Comparison of ENCODE assay signal across 11 cellular contexts in genomic region chr1:41805771-41806471, GRCh38.
DNase-seq lines count a peak whose midpoint lies in the region; ATAC-seq and TF ChIP-seq lines count a peak whose summit lies in the region.
"Had no signal": no experiment of that assay in that cellular context is flagged by ENCODE, and none has a peak within 500 bp of the region (broad histone marks: within the 10 kb centered on the region; RNA-seq: fewer than 3 reads in every experiment).

No MANE protein-coding gene starts in this region.

- no peaks in the 10 kb centered on the region for H3K23me2 ChIP-seq in H9 (ENCODE audit: insufficient read length, low read depth, low read length, poor library complexity, severe bottlenecking)

- CTCF ChIA-PET in activated CD4-positive, alpha-beta T cell treated with anti-CD3 and anti-CD28 coated beads for 36 hours (lab: Charles Lee) = interaction anchor here (0.7 to 2.0 kb wide), 4 partner anchors 13 to 172 kb away, joined by 4 to 6 read pairs (median 4); no protein-coding TSS in a partner anchor

- H4K20me1 ChIP-seq in H9 (ENCODE audit: control insufficient read depth, insufficient read depth, insufficient read length) = no peaks in the 10 kb centered on the region

- H3K23ac ChIP-seq in H9 (ENCODE audit: insufficient read length, low read depth, low read length) = no peak overlapping the region

- H3K18ac ChIP-seq in H9 (ENCODE audit: insufficient read length, low read depth, low read length) = no peak overlapping the region

- H3K79me1 ChIP-seq in H9 (ENCODE audit: insufficient read depth, low read depth, low read length, poor library complexity, severe bottlenecking) = no peaks in the 10 kb centered on the region

- H3K9me3 ChIP-seq in H9 (ENCODE audit: control insufficient read depth, low read depth, low read length) = no peaks in the 10 kb centered on the region
- H3K9me3 ChIP-seq: upper lobe of right lung had no signal

- H3K27ac ChIP-seq in H9 (ENCODE audit: insufficient read length, low read depth, low read length) = no peak overlapping the region
- H3K27ac ChIP-seq: upper lobe of right lung had no signal

- no peak overlapping the region for H2BK5ac ChIP-seq in H9 (ENCODE audit: insufficient read length, low read length)

- no peaks in the 10 kb centered on the region for H3K4me1 ChIP-seq in H9 (ENCODE audit: insufficient read depth, low read length)

- H2BK12ac ChIP-seq in H9 (ENCODE audit: insufficient read length, low read depth, low read length) = no peak overlapping the region

- H2BK15ac ChIP-seq in H9 (ENCODE audit: low read depth, low read length) = no peak overlapping the region

- no peak overlapping the region for H4K5ac ChIP-seq in H9 (ENCODE audit: insufficient read length, low read depth, low read length)

- no peaks in the 10 kb centered on the region for H3K79me2 ChIP-seq in H9 (ENCODE audit: insufficient read depth, low read length)

- no peak overlapping the region for H3K56ac ChIP-seq in H9 (ENCODE audit: insufficient read length, low read depth, low read length)

- no peaks in the 10 kb centered on the region for H3K27me3 ChIP-seq in H9 (ENCODE audit: insufficient read depth, low read length)
- H3K27me3 ChIP-seq: upper lobe of right lung had no signal

- peaks cover 5% of the 10 kb centered on the region for H3K36me3 Mint-ChIP-seq in activated CD4-positive, alpha-beta T cell treated with anti-CD3 and anti-CD28 coated beads for 36 hours (ENCODE audit: low read depth)
- no peaks in the 10 kb centered on the region for H3K36me3 Mint-ChIP-seq in activated T-cell treated with anti-CD3 and anti-CD28 coated beads, Interleukin-2, amount 50 U/mL, for 24 hours (ENCODE audit: low read depth)
- H3K36me3 Mint-ChIP-seq in naive thymus-derived CD8-positive, alpha-beta T cell = no peaks in the 10 kb centered on the region
- no peaks in the 10 kb centered on the region for H3K36me3 Mint-ChIP-seq in H9 (ENCODE audit: insufficient read depth in 1 of 3, low read depth in 3 of 3)

- POLR2A ChIA-PET in activated CD4-positive, alpha-beta T cell treated with anti-CD3 and anti-CD28 coated beads for 36 hours (lab: Charles Lee) = no interaction called here
- POLR2A ChIA-PET in naive thymus-derived CD8-positive, alpha-beta T cell (lab: Charles Lee) = interaction anchor here (1.1 kb wide), 1 partner anchor 133 kb away, joined by 3 read pairs; no protein-coding TSS in a partner anchor

- peak; percentile 70 for ATAC-seq in activated CD4-positive, alpha-beta T cell treated with anti-CD3 and anti-CD28 coated beads for 36 hours
- peak; percentile 56 to 68 for ATAC-seq in naive thymus-derived CD8-positive, alpha-beta T cell
- ATAC-seq in stimulated activated naive CD8-positive, alpha-beta T cell treated with anti-CD3 and anti-CD28 coated beads, Interleukin-15, Interleukin-2, amounts not matched to agents 100 U/mL and 50 U/mL, for 24 hours = peak; percentile 77
- no peak for ATAC-seq in HG02623 (IDR thresholded peaks at IDR 0.05; ENCODE audit: unreplicated experiment)
- no peak for ATAC-seq in GM21381 (IDR thresholded peaks at IDR 0.05; ENCODE audit: unreplicated experiment)
- ATAC-seq: K562, upper lobe of right lung had no signal

- H3K27ac Mint-ChIP-seq in activated CD4-positive, alpha-beta T cell treated with anti-CD3 and anti-CD28 coated beads for 36 hours = peak overlapping the region; percentile 82
- H3K27ac Mint-ChIP-seq in activated T-cell treated with anti-CD3 and anti-CD28 coated beads, Interleukin-2, amount 50 U/mL, for 24 hours = peak overlapping the region; percentile 92
- H3K27ac Mint-ChIP-seq in naive thymus-derived CD8-positive, alpha-beta T cell = peak overlapping the region; percentile 73 to 94 (median 90)
- H3K27ac Mint-ChIP-seq in H9 = no peak overlapping the region

- H2AFZ ChIP-seq in H9 (ENCODE audit: low read length) = no peak overlapping the region

- no peak overlapping the region for H3K4ac ChIP-seq in H9 (ENCODE audit: low read depth, low read length)

- no peak overlapping the region for H2AK5ac ChIP-seq in H9 (ENCODE audit: insufficient read length, low read length)

- no peak overlapping the region for H4K91ac ChIP-seq in H9 (ENCODE audit: insufficient read length, low read depth, low read length)

- no CpG with 5 or more reads among the region's 8 CpGs for WGBS in H9 (ENCODE audit: extremely low coverage, insufficient read length, low lambda C conversion rate)

- H3K4me2 ChIP-seq in H9 (ENCODE audit: insufficient read depth, insufficient read length, low read length) = no peak overlapping the region

- TF ChIP-seq CTCF in H9 (conservative IDR thresholded peaks at IDR 0.05) = no peak

- intact Hi-C loops in activated CD4-positive, alpha-beta T cell treated with anti-CD3 and anti-CD28 coated beads for 36 hours (cut with DNase I, micrococcal nuclease) = loop anchor here (1.0 to 2.0 kb wide), 10 partner anchors 14 to 165 kb away; no protein-coding TSS in a partner anchor

- H2BK120ac ChIP-seq in H9 (ENCODE audit: low read depth, low read length, poor library complexity, severe bottlenecking) = no peak overlapping the region

- peak overlapping the region; percentile 41 for H3K4me3 Mint-ChIP-seq in activated CD4-positive, alpha-beta T cell treated with anti-CD3 and anti-CD28 coated beads for 36 hours
- peak overlapping the region; percentile 61 for H3K4me3 Mint-ChIP-seq in activated T-cell treated with anti-CD3 and anti-CD28 coated beads, Interleukin-2, amount 50 U/mL, for 24 hours
- peak overlapping the region; percentile 20 to 85 (median 80) for H3K4me3 Mint-ChIP-seq in naive thymus-derived CD8-positive, alpha-beta T cell
- H3K4me3 Mint-ChIP-seq in H9 = no peak overlapping the region

- no peaks in the 10 kb centered on the region for H3K27me3 Mint-ChIP-seq in activated CD4-positive, alpha-beta T cell treated with anti-CD3 and anti-CD28 coated beads for 36 hours
- no peaks in the 10 kb centered on the region for H3K27me3 Mint-ChIP-seq in activated T-cell treated with anti-CD3 and anti-CD28 coated beads, Interleukin-2, amount 50 U/mL, for 24 hours
- H3K27me3 Mint-ChIP-seq in naive thymus-derived CD8-positive, alpha-beta T cell = no peaks in the 10 kb centered on the region
- H3K27me3 Mint-ChIP-seq in H9 (ENCODE audit: low read depth) = no peaks in the 10 kb centered on the region; the same call in 1 of the 2 replicates

- no peaks in the 10 kb centered on the region for H3K9me3 Mint-ChIP-seq in activated CD4-positive, alpha-beta T cell treated with anti-CD3 and anti-CD28 coated beads for 36 hours (ENCODE audit: low read depth)
- H3K9me3 Mint-ChIP-seq in activated T-cell treated with anti-CD3 and anti-CD28 coated beads, Interleukin-2, amount 50 U/mL, for 24 hours = no peaks in the 10 kb centered on the region
- H3K9me3 Mint-ChIP-seq in naive thymus-derived CD8-positive, alpha-beta T cell = no peaks in the 10 kb centered on the region
- no peaks in the 10 kb centered on the region; a peak in 1 of 5 replicates for H3K9me3 Mint-ChIP-seq in H9

- H3T11ph ChIP-seq in H9 (ENCODE audit: low read length) = no peak overlapping the region

- peaks cover 89% of the 10 kb centered on the region for H3K4me1 Mint-ChIP-seq in activated CD4-positive, alpha-beta T cell treated with anti-CD3 and anti-CD28 coated beads for 36 hours
- peaks cover 94% of the 10 kb centered on the region for H3K4me1 Mint-ChIP-seq in activated T-cell treated with anti-CD3 and anti-CD28 coated beads, Interleukin-2, amount 50 U/mL, for 24 hours (ENCODE audit: low read depth)
- H3K4me1 Mint-ChIP-seq in naive thymus-derived CD8-positive, alpha-beta T cell = peaks cover 45 to 93% (median 74%) of the 10 kb centered on the region in 4 donors
- peaks cover 6 to 11% of the 10 kb centered on the region in 2 experiments for H3K4me1 Mint-ChIP-seq in H9

- no peak overlapping the region for H4K8ac ChIP-seq in H9 (replicated peaks; ENCODE audit: insufficient read length, low read depth, low read length)

- DNase-seq in activated CD4-positive, alpha-beta T cell treated with anti-CD3 and anti-CD28 coated beads for 36 hours = peak; percentile 69
- no peak for DNase-seq in activated CD4-positive, alpha-beta T cell treated with anti-CD3 and anti-CD28 coated beads, Interleukin-2, amount 50 U/mL, for 1 hour
- peak; percentile 67 for DNase-seq in activated T-cell treated with anti-CD3 and anti-CD28 coated beads, Interleukin-2, amount 50 U/mL, for 24 hours
- peak in 7 of 10 donors; percentile 18 to 68 (median 32) for DNase-seq in naive thymus-derived CD8-positive, alpha-beta T cell
- peak; percentile 59 for DNase-seq in stimulated activated naive CD8-positive, alpha-beta T cell treated with anti-CD3 and anti-CD28 coated beads, Interleukin-15, Interleukin-2, amounts not matched to agents 100 U/mL and 50 U/mL, for 24 hours
- DNase-seq in H9 = no peak
- DNase-seq: NCI-H187, upper lobe of right lung had no signal

- H3K9ac ChIP-seq in H9 (ENCODE audit: extremely low read depth, insufficient read length, low read length) = no peak overlapping the region

- H3K14ac ChIP-seq in H9 (ENCODE audit: insufficient read depth, low read length) = no peak overlapping the region

- no peak overlapping the region for H2BK20ac ChIP-seq in H9 (ENCODE audit: low read depth, low read length, poor library complexity, severe bottlenecking)

Comparison
In these comparisons a context has a peak if more than half of its experiments do, and no peak if none do; other contexts are left out.
1. DNase-seq: peak in activated CD4-positive, alpha-beta T cell treated with anti-CD3 and anti-CD28 coated beads for 36 hours (single experiment), activated T-cell treated with anti-CD3 and anti-CD28 coated beads, Interleukin-2, amount 50 U/mL, for 24 hours (single experiment), naive thymus-derived CD8-positive, alpha-beta T cell (7 of 10) and stimulated activated naive CD8-positive, alpha-beta T cell treated with anti-CD3 and anti-CD28 coated beads, Interleukin-15, Interleukin-2, amounts not matched to agents 100 U/mL and 50 U/mL, for 24 hours (single experiment); none in activated CD4-positive, alpha-beta T cell treated with anti-CD3 and anti-CD28 coated beads, Interleukin-2, amount 50 U/mL, for 1 hour (single experiment) and H9 (single experiment).
2. ATAC-seq: peak in activated CD4-positive, alpha-beta T cell treated with anti-CD3 and anti-CD28 coated beads for 36 hours (single experiment), naive thymus-derived CD8-positive, alpha-beta T cell (2 of 2) and stimulated activated naive CD8-positive, alpha-beta T cell treated with anti-CD3 and anti-CD28 coated beads, Interleukin-15, Interleukin-2, amounts not matched to agents 100 U/mL and 50 U/mL, for 24 hours (single experiment); none in HG02623 (single experiment) and GM21381 (single experiment).
3. H3K27ac Mint-ChIP-seq: peak in activated CD4-positive, alpha-beta T cell treated with anti-CD3 and anti-CD28 coated beads for 36 hours (single experiment), activated T-cell treated with anti-CD3 and anti-CD28 coated beads, Interleukin-2, amount 50 U/mL, for 24 hours (single experiment) and naive thymus-derived CD8-positive, alpha-beta T cell (10 of 10); none in H9 (0 of 3).
4. H3K4me3 Mint-ChIP-seq: peak in activated CD4-positive, alpha-beta T cell treated with anti-CD3 and anti-CD28 coated beads for 36 hours (single experiment), activated T-cell treated with anti-CD3 and anti-CD28 coated beads, Interleukin-2, amount 50 U/mL, for 24 hours (single experiment) and naive thymus-derived CD8-positive, alpha-beta T cell (10 of 10); none in H9 (0 of 2).